1 cellular context compared by ENCODE assay signal in the genomic region with DNA sequence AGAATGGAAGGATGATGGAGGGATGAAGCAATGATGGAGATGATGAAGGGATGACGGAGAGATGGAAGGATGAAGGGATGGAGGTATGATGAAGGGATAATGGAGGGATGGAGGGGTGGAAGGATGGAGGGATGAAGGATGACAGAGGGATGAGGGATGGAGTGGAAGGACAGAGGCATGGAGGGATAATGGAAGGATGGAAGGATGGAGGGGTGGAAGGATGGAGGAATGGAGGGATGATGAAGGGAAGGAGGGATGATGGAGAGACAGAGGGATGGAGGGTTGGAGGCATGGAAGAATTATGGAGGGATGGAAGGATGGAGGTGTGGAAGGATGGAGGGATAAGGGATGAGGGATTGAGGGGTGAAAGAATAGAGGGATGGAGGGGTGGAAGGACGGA.
TF ChIP-seq lines count a peak whose summit lies in the region.

No MANE protein-coding gene starts in this region.

TF ChIP-seq in HEK293, 187 proteins besides CTCF, POLR2A, EP300 and RAD21 (continued from another document and continues in another):
- TF ChIP-seq, protein P1, sequence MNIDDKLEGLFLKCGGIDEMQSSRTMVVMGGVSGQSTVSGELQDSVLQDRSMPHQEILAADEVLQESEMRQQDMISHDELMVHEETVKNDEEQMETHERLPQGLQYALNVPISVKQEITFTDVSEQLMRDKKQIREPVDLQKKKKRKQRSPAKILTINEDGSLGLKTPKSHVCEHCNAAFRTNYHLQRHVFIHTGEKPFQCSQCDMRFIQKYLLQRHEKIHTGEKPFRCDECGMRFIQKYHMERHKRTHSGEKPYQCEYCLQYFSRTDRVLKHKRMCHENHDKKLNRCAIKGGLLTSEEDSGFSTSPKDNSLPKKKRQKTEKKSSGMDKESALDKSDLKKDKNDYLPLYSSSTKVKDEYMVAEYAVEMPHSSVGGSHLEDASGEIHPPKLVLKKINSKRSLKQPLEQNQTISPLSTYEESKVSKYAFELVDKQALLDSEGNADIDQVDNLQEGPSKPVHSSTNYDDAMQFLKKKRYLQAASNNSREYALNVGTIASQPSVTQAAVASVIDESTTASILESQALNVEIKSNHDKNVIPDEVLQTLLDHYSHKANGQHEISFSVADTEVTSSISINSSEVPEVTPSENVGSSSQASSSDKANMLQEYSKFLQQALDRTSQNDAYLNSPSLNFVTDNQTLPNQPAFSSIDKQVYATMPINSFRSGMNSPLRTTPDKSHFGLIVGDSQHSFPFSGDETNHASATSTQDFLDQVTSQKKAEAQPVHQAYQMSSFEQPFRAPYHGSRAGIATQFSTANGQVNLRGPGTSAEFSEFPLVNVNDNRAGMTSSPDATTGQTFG (tag by site-specific recombination; IDR thresholded peaks at IDR 0.05; ENCODE audit: borderline replicate concordance): 0 out of 2 replicates have a peak, but pooled peaks have one; percentile 25
- TF ChIP-seq ZNF391 (tag by site-specific recombination; IDR thresholded peaks at IDR 0.05; ENCODE audit: borderline replicate concordance, low read depth): no peak
- TF ChIP-seq, protein P2, sequence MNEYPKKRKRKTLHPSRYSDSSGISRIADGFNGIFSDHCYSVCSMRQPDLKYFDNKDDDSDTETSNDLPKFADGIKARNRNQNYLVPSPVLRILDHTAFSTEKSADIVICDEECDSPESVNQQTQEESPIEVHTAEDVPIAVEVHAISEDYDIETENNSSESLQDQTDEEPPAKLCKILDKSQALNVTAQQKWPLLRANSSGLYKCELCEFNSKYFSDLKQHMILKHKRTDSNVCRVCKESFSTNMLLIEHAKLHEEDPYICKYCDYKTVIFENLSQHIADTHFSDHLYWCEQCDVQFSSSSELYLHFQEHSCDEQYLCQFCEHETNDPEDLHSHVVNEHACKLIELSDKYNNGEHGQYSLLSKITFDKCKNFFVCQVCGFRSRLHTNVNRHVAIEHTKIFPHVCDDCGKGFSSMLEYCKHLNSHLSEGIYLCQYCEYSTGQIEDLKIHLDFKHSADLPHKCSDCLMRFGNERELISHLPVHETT (tag by site-specific recombination; IDR thresholded peaks at IDR 0.05): no peak
- no peak for TF ChIP-seq ZNF600 (tag by site-specific recombination; IDR thresholded peaks at IDR 0.05)
- TF ChIP-seq SCRT1 (tag by site-specific recombination; IDR thresholded peaks at IDR 0.05; ENCODE audit: borderline replicate concordance): no peak
- peak; percentile 80 for TF ChIP-seq ZNF785 (tag by site-specific recombination; IDR thresholded peaks at IDR 0.05)
- 0 out of 2 replicates have a peak, but pooled peaks have one; percentile 15 for TF ChIP-seq ZNF747 (tag by site-specific recombination; IDR thresholded peaks at IDR 0.05)
- no peak for TF ChIP-seq SP2 (tag by site-specific recombination; IDR thresholded peaks at IDR 0.05)
- TF ChIP-seq, protein P3, sequence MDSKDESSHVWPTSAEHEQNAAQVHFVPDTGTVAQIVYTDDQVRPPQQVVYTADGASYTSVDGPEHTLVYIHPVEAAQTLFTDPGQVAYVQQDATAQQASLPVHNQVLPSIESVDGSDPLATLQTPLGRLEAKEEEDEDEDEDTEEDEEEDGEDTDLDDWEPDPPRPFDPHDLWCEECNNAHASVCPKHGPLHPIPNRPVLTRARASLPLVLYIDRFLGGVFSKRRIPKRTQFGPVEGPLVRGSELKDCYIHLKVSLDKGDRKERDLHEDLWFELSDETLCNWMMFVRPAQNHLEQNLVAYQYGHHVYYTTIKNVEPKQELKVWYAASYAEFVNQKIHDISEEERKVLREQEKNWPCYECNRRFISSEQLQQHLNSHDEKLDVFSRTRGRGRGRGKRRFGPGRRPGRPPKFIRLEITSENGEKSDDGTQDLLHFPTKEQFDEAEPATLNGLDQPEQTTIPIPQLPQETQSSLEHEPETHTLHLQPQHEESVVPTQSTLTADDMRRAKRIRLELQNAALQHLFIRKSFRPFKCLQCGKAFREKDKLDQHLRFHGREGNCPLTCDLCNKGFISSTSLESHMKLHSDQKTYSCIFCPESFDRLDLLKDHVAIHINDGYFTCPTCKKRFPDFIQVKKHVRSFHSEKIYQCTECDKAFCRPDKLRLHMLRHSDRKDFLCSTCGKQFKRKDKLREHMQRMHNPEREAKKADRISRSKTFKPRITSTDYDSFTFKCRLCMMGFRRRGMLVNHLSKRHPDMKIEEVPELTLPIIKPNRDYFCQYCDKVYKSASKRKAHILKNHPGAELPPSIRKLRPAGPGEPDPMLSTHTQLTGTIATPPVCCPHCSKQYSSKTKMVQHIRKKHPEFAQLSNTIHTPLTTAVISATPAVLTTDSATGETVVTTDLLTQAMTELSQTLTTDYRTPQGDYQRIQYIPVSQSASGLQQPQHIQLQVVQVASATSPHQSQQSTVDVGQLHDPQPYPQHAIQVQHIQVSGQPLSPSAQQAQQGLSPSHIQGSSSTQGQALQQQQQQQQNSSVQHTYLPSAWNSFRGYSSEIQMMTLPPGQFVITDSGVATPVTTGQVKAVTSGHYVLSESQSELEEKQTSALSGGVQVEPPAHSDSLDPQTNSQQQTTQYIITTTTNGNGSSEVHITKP (tag by site-specific recombination; IDR thresholded peaks at IDR 0.05): no peak
- TF ChIP-seq, protein P4, sequence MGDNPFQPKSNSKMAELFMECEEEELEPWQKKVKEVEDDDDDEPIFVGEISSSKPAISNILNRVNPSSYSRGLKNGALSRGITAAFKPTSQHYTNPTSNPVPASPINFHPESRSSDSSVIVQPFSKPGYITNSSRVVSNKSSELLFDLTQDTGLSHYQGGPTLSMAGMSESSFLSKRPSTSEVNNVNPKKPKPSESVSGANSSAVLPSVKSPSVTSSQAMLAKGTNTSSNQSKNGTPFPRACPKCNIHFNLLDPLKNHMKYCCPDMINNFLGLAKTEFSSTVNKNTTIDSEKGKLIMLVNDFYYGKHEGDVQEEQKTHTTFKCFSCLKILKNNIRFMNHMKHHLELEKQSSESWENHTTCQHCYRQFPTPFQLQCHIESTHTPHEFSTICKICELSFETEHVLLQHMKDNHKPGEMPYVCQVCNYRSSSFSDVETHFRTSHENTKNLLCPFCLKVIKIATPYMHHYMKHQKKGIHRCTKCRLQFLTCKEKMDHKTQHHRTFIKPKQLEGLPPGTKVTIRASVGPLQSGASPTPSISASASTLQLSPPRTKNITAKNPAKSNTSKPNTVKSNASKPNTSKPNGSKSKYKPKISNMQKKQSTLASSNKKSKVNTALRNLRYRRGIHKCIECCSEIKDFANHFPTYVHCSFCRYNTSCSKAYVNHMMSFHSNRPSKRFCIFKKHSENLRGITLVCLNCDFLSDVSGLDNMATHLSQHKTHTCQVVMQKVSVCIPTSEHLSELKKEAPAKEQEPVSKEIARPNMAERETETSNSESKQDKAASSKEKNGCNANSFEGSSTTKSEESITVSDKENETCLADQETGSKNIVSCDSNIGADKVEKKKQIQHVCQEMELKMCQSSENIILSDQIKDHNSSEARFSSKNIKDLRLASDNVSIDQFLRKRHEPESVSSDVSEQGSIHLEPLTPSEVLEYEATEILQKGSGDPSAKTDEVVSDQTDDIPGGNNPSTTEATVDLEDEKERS (tag by site-specific recombination; IDR thresholded peaks at IDR 0.05): no peak
- peak; percentile 36; the same call in 1 of the 2 replicates for TF ChIP-seq ZNF544 (tag by site-specific recombination; IDR thresholded peaks at IDR 0.05)
- TF ChIP-seq ZNF510 (tag by site-specific recombination; IDR thresholded peaks at IDR 0.05; ENCODE audit: insufficient replicate concordance): no peak
- no peak for TF ChIP-seq ZNF23 (tag by site-specific recombination; IDR thresholded peaks at IDR 0.05; ENCODE audit: borderline replicate concordance)
- no peak for TF ChIP-seq ZNF324 (tag by site-specific recombination; IDR thresholded peaks at IDR 0.05)
- no peak for TF ChIP-seq ZNF16 (tag by site-specific recombination; IDR thresholded peaks at IDR 0.05; ENCODE audit: low read depth)
- TF ChIP-seq ZFP3 (tag by site-specific recombination; IDR thresholded peaks at IDR 0.05; ENCODE audit: low read depth): no peak
- TF ChIP-seq ZNF266 (tag by site-specific recombination; IDR thresholded peaks at IDR 0.05; ENCODE audit: low read depth): no peak
- no peak for TF ChIP-seq ZNF146 (tag by site-specific recombination; IDR thresholded peaks at IDR 0.05)
- TF ChIP-seq HOXD13 (CRISPR knock-in tag; IDR thresholded peaks at IDR 0.05; ENCODE audit: borderline replicate concordance): no peak
- TF ChIP-seq ZNF670 (tag by site-specific recombination; IDR thresholded peaks at IDR 0.05; ENCODE audit: low read depth): no peak
- TF ChIP-seq ZNF433 (tag by site-specific recombination; IDR thresholded peaks at IDR 0.05; ENCODE audit: low read depth): no peak
- TF ChIP-seq ZSCAN16 (tag by site-specific recombination; IDR thresholded peaks at IDR 0.05): no peak
- TF ChIP-seq, protein P5, sequence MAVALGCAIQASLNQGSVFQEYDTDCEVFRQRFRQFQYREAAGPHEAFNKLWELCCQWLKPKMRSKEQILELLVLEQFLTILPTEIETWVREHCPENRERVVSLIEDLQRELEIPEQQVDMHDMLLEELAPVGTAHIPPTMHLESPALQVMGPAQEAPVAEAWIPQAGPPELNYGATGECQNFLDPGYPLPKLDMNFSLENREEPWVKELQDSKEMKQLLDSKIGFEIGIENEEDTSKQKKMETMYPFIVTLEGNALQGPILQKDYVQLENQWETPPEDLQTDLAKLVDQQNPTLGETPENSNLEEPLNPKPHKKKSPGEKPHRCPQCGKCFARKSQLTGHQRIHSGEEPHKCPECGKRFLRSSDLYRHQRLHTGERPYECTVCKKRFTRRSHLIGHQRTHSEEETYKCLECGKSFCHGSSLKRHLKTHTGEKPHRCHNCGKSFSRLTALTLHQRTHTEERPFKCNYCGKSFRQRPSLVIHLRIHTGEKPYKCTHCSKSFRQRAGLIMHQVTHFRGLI (tag by site-specific recombination; IDR thresholded peaks at IDR 0.05): no peak
- TF ChIP-seq ZNF501 (tag by site-specific recombination; IDR thresholded peaks at IDR 0.05): no peak
- TF ChIP-seq, protein P6, sequence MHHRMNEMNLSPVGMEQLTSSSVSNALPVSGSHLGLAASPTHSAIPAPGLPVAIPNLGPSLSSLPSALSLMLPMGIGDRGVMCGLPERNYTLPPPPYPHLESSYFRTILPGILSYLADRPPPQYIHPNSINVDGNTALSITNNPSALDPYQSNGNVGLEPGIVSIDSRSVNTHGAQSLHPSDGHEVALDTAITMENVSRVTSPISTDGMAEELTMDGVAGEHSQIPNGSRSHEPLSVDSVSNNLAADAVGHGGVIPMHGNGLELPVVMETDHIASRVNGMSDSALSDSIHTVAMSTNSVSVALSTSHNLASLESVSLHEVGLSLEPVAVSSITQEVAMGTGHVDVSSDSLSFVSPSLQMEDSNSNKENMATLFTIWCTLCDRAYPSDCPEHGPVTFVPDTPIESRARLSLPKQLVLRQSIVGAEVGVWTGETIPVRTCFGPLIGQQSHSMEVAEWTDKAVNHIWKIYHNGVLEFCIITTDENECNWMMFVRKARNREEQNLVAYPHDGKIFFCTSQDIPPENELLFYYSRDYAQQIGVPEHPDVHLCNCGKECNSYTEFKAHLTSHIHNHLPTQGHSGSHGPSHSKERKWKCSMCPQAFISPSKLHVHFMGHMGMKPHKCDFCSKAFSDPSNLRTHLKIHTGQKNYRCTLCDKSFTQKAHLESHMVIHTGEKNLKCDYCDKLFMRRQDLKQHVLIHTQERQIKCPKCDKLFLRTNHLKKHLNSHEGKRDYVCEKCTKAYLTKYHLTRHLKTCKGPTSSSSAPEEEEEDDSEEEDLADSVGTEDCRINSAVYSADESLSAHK (tag by site-specific recombination; IDR thresholded peaks at IDR 0.05): no peak
- peak; percentile 76 for TF ChIP-seq SALL2 (tag by site-specific recombination; IDR thresholded peaks at IDR 0.05; ENCODE audit: borderline replicate concordance)
- peak; percentile 100 for TF ChIP-seq ZNF366 (tag by site-specific recombination; conservative IDR thresholded peaks at IDR 0.05)
- TF ChIP-seq ZBTB7A (tag by site-specific recombination; IDR thresholded peaks at IDR 0.05; ENCODE audit: low read depth): 0 out of 2 replicates have a peak, but pooled peaks have one; percentile 65
- no peak for TF ChIP-seq ZNF623 (tag by site-specific recombination; IDR thresholded peaks at IDR 0.05)
- no peak for TF ChIP-seq ZNF768 (tag by site-specific recombination; IDR thresholded peaks at IDR 0.05)
- TF ChIP-seq ZNF837 (tag by site-specific recombination; IDR thresholded peaks at IDR 0.05): no peak
- TF ChIP-seq SP7 (tag by site-specific recombination; IDR thresholded peaks at IDR 0.05): no peak
- TF ChIP-seq ZNF416 (tag by site-specific recombination; IDR thresholded peaks at IDR 0.05): peak; percentile 59; the same call in 1 of the 2 replicates
- no peak for TF ChIP-seq ZNF626 (tag by site-specific recombination; IDR thresholded peaks at IDR 0.05)
- TF ChIP-seq KLF1 (tag by site-specific recombination; IDR thresholded peaks at IDR 0.05): no peak
- TF ChIP-seq ZNF292 (tag by site-specific recombination; IDR thresholded peaks at IDR 0.05; ENCODE audit: borderline replicate concordance, low read depth): no peak
- no peak for TF ChIP-seq PRDM1 (tag by site-specific recombination; IDR thresholded peaks at IDR 0.05)
- TF ChIP-seq ZBTB48 (tag by site-specific recombination; IDR thresholded peaks at IDR 0.05): no peak; the same call in 1 of the 2 replicates
- TF ChIP-seq ZNF561 (tag by site-specific recombination; IDR thresholded peaks at IDR 0.05; ENCODE audit: borderline replicate concordance): no peak
- TF ChIP-seq ZNF701 (tag by site-specific recombination; IDR thresholded peaks at IDR 0.05): 0 out of 2 replicates have a peak, but pooled peaks have one; percentile 37
- no peak for TF ChIP-seq ZNF2 (tag by site-specific recombination; IDR thresholded peaks at IDR 0.05)
- TF ChIP-seq GLIS1 (tag by site-specific recombination; IDR thresholded peaks at IDR 0.05): no peak
- no peak for TF ChIP-seq ZNF37A (tag by site-specific recombination; IDR thresholded peaks at IDR 0.05)
- TF ChIP-seq, protein P7, sequence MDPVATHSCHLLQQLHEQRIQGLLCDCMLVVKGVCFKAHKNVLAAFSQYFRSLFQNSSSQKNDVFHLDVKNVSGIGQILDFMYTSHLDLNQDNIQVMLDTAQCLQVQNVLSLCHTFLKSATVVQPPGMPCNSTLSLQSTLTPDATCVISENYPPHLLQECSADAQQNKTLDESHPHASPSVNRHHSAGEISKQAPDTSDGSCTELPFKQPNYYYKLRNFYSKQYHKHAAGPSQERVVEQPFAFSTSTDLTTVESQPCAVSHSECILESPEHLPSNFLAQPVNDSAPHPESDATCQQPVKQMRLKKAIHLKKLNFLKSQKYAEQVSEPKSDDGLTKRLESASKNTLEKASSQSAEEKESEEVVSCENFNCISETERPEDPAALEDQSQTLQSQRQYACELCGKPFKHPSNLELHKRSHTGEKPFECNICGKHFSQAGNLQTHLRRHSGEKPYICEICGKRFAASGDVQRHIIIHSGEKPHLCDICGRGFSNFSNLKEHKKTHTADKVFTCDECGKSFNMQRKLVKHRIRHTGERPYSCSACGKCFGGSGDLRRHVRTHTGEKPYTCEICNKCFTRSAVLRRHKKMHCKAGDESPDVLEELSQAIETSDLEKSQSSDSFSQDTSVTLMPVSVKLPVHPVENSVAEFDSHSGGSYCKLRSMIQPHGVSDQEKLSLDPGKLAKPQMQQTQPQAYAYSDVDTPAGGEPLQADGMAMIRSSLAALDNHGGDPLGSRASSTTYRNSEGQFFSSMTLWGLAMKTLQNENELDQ (tag by site-specific recombination; IDR thresholded peaks at IDR 0.05; ENCODE audit: low read depth): no peak
- TF ChIP-seq ZNF311 (tag by site-specific recombination; IDR thresholded peaks at IDR 0.05; ENCODE audit: borderline replicate concordance): 0 out of 2 replicates have a peak, but pooled peaks have one; percentile 63
- no peak for TF ChIP-seq ZBTB20 (tag by site-specific recombination; IDR thresholded peaks at IDR 0.05)
- TF ChIP-seq ZNF558 (tag by site-specific recombination; IDR thresholded peaks at IDR 0.05): no peak
- no peak for TF ChIP-seq ZNF585B (tag by site-specific recombination; IDR thresholded peaks at IDR 0.05)
